Comparison of ENCODE assay signal across 9 cellular contexts in genomic region chr16:67857547-67858233, GRCh38. TPM values are rescaled to one million over a fixed set of nuclear protein-coding genes. Genes with fewer than 3 reads are reported as not detected.
DNase-seq lines count a peak whose midpoint lies in the region; ATAC-seq and TF ChIP-seq lines count a peak whose summit lies in the region.
"Had no signal": no experiment of that assay in that cellular context is flagged by ENCODE, and none has a peak within 500 bp of the region (broad histone marks: within the 10 kb centered on the region; RNA-seq: fewer than 3 reads in every experiment).

No MANE protein-coding gene starts in this region.

- no peak overlapping the region for H3K4me3 ChIP-seq in adrenal gland

- WGBS in adrenal gland, 4 donors, result 43 to 61% (median 50%) methylated on average over 3 of the region's 3 CpGs

- no peaks in the 10 kb centered on the region for H3K9me3 ChIP-seq in adrenal gland (replicated peaks in 1 of 3)

- TF ChIP-seq POLR2A in adrenal gland (IDR thresholded peaks at IDR 0.05), result no peak

- ATAC-seq in left ventricle myocardium superior, result peak; percentile 90
- peak; percentile 91 for ATAC-seq in sciatic nerve

- peak overlapping the region in 3 of 5 donors; percentile 69 to 85 (median 84) for H3K27ac ChIP-seq in adrenal gland

- no peaks in the 10 kb centered on the region for H3K27me3 ChIP-seq in adrenal gland

- H3K36me3 ChIP-seq in adrenal gland (replicated peaks in 1 of 2), result peaks cover 0 to 6% of the 10 kb centered on the region in 2 donors

- TF ChIP-seq CTCF in adrenal gland (IDR thresholded peaks at IDR 0.05) (no peak), GM13977 (IDR thresholded peaks at IDR 0.05; ENCODE audit: extremely low read depth, insufficient read depth, missing control alignments) (no peak)

- H3K4me1 ChIP-seq in adrenal gland (replicated peaks in 1 of 2), result peaks cover 33 to 34% of the 10 kb centered on the region in 2 donors

- peak; percentile 86 for DNase-seq in DMS153 (lab: John Stamatoyannopoulos, UW)
- peak; percentile 15 for DNase-seq in MV-4-11 (lab: John Stamatoyannopoulos, UW)
- peak; percentile 72 to 95 (median 90) for DNase-seq in adrenal gland
- peak; percentile 70 for DNase-seq in left ventricle myocardium superior
- no peak for DNase-seq in sciatic nerve (ENCODE audit: low spot score)
- no peak for DNase-seq in cerebellar nuclear complex (lab: John Stamatoyannopoulos, UW)
- no peak for DNase-seq in cortex of kidney (lab: John Stamatoyannopoulos, UW)
- no peak for DNase-seq in GM13977 (ENCODE audit: low spot score)
- DNase-seq: naive B cell had no signal

- intact Hi-C loops in adrenal gland (cut with DNase I) (no loop called here), left ventricle myocardium superior (cut with micrococcal nuclease) (no loop called here), sciatic nerve (cut with DNase I) (no loop called here)

- in situ Hi-C loops in GM13977 (cut with MboI; ENCODE audit: low pct_unique_long_range_greater_than_20kb, low sequenced_read_pairs, unreplicated experiment), result no loop called here

RNA-seq across cellular contexts. Expression of gene CENPT, which starts 10.2 kb away (rescaled TPM):
- total RNA-seq in adrenal gland (10 to 100 TPM; 18.1 to 58.6 (median 38.7) TPM), left ventricle myocardium superior (20.8 TPM), sciatic nerve (45.1 TPM)
- polyA plus RNA-seq in adrenal gland, result 100 to 1,000 TPM in 2 of 3 donors, 10 to 100 TPM in 1; 15.8 to 250 (median 126) TPM

RNA-seq across cellular contexts. Expression of gene NUTF2, which starts 11.0 kb away (rescaled TPM):
- 100 to 1,000 TPM in 2 of 8 donors, 10 to 100 TPM in 6; 30.0 to 201 (median 80.7) TPM for total RNA-seq in adrenal gland
- 100 to 1,000 TPM; 131 to 170 (median 134) TPM for polyA plus RNA-seq in adrenal gland
- total RNA-seq in left ventricle myocardium superior, result 84.4 TPM
- 59.2 TPM for total RNA-seq in sciatic nerve

RNA-seq across cellular contexts. Expression of gene EDC4, which starts 15.2 kb away (rescaled TPM):
- total RNA-seq in adrenal gland, result 10 to 100 TPM; 34.0 to 70.8 (median 54.1) TPM
- polyA plus RNA-seq in adrenal gland, result 100 to 1,000 TPM in 1 of 3 donors, 10 to 100 TPM in 2; 57.8 to 115 (median 73.3) TPM
- 31.8 TPM for total RNA-seq in left ventricle myocardium superior
- 40.2 TPM for total RNA-seq in sciatic nerve

RNA-seq across cellular contexts. Expression of gene THAP11, which starts 15.6 kb away (rescaled TPM):
- total RNA-seq in adrenal gland (10 to 100 TPM; 19.9 to 85.6 (median 44.7) TPM), left ventricle myocardium superior (32.6 TPM), sciatic nerve (22.7 TPM)
- polyA plus RNA-seq in adrenal gland, result 1 to 10 TPM; 8.4 to 8.6 (median 8.5) TPM

RNA-seq across cellular contexts. Expression of gene NRN1L, which starts 27.0 kb away (rescaled TPM):
- total RNA-seq in adrenal gland, result 1 to 10 TPM in 2 of 8 donors, under 1 TPM in 4, not detected in 2; 0.72 to 2.1 (median 0.90) TPM
- 1 to 10 TPM in 2 of 3 donors, under 1 TPM in 1; 0.99 to 6.8 (median 2.5) TPM for polyA plus RNA-seq in adrenal gland
- not detected for total RNA-seq in left ventricle myocardium superior
- 1.6 TPM for total RNA-seq in sciatic nerve

Comparison
In these comparisons a context has a peak if more than half of its experiments do, and no peak if none do; other contexts are left out.
1. DNase-seq: peak in DMS153 (single experiment), MV-4-11 (single experiment), adrenal gland (7 of 7) and left ventricle myocardium superior (single experiment); none in sciatic nerve (single experiment), cerebellar nuclear complex (0 of 2), cortex of kidney (single experiment) and GM13977 (single experiment).